8 cellular contexts compared by ENCODE assay signal in the genomic region with DNA sequence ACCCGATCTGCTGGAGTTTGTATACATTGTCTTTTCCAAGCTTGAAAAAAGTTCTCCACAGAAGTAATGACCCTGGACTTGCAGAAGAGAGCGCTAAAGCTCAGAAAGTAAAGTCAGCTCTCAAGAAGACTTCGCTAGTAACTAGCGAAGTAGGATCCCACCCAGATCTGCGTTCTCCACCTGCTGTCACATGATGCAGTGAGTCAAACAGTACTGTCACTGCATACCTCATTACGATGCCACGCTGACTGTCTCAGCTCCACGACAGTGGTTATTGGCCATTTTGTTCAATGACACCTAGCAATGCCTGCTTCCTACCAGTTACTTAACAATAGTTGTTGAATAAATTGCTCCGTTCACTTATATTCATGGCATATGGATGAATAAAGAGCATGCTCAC. TPM values are rescaled to one million over a fixed set of nuclear protein-coding genes. Genes with fewer than 3 reads are reported as not detected.
DNase-seq lines count a peak whose midpoint lies in the region; ATAC-seq and TF ChIP-seq lines count a peak whose summit lies in the region.

No MANE protein-coding gene starts in this region.

- H3K9me3 Mint-ChIP-seq in activated CD8-positive, alpha-beta T cell treated with anti-CD3 and anti-CD28 coated beads, Interleukin-2, amount 10 ng/mL, durations not matched to agents 7 days and 5 days (ENCODE audit: insufficient read depth), result no peaks in the 10 kb centered on the region

- POLR2A ChIA-PET in activated CD8-positive, alpha-beta T cell treated with anti-CD3 and anti-CD28 coated beads, Interleukin-2, amount 10 ng/mL, durations not matched to agents 7 days and 5 days (lab: Charles Lee), result no interaction called here

- peaks cover 4% of the 10 kb centered on the region for H3K4me1 Mint-ChIP-seq in activated CD8-positive, alpha-beta T cell treated with anti-CD3 and anti-CD28 coated beads, Interleukin-2, amount 10 ng/mL, durations not matched to agents 7 days and 5 days (ENCODE audit: low read depth)

- no peaks in the 10 kb centered on the region for H3K36me3 ChIP-seq in ACC112 (ENCODE audit: insufficient read depth, low read length)

- peak; percentile 2 for DNase-seq in NCI-H2171 (lab: John Stamatoyannopoulos, UW)
- DNase-seq in activated CD8-positive, alpha-beta T cell treated with anti-CD3 and anti-CD28 coated beads, Interleukin-2, amount 10 ng/mL, durations not matched to agents 7 days and 5 days, result peak; percentile 24
- DNase-seq in glomerular visceral epithelial cell (ENCODE audit: extremely low spot score), result peak; percentile 79
- peak; percentile 66 for DNase-seq in putamen (ENCODE audit: low spot score)
- no peak for DNase-seq in NK-92 treated with Interleukin-12 subunit alpha and Interleukin-12 subunit beta, amount 100 ng/mL, for 24 hours (lab: John Stamatoyannopoulos, UW)

- peak; percentile 67 for TF ChIP-seq CTCF in GM12873 (IDR thresholded peaks at IDR 0.05; ENCODE audit: insufficient read depth, low read depth, low read length, missing control alignments)

- peak; percentile 83 for ATAC-seq in HG02884 (IDR thresholded peaks at IDR 0.05; ENCODE audit: unreplicated experiment)
- no peak for ATAC-seq in activated CD8-positive, alpha-beta T cell treated with anti-CD3 and anti-CD28 coated beads, Interleukin-2, amount 10 ng/mL, durations not matched to agents 7 days and 5 days

- peak overlapping the region; percentile 23 for H2AFZ ChIP-seq in ACC112 (ENCODE audit: low read length, unreplicated experiment)

- no peak overlapping the region for H3K27ac Mint-ChIP-seq in activated CD8-positive, alpha-beta T cell treated with anti-CD3 and anti-CD28 coated beads, Interleukin-2, amount 10 ng/mL, durations not matched to agents 7 days and 5 days

- no peaks in the 10 kb centered on the region for H3K27me3 ChIP-seq in ACC112 (ENCODE audit: insufficient read depth, low read length)

- H3K27ac ChIP-seq in ACC112 (ENCODE audit: low read depth, low read length), result no peak overlapping the region

- H3K4me3 Mint-ChIP-seq in activated CD8-positive, alpha-beta T cell treated with anti-CD3 and anti-CD28 coated beads, Interleukin-2, amount 10 ng/mL, durations not matched to agents 7 days and 5 days, result no peak overlapping the region

- H3K4me1 ChIP-seq in ACC112 (ENCODE audit: control insufficient read depth, insufficient read depth, low read length, unreplicated experiment), result peaks cover 5% of the 10 kb centered on the region

- H3K4me3 ChIP-seq in ACC112 (ENCODE audit: low read depth, low read length), result peak overlapping the region; percentile 30

- H3K79me2 ChIP-seq in ACC112 (ENCODE audit: control insufficient read depth, insufficient read depth, low read length, unreplicated experiment), result no peaks in the 10 kb centered on the region

- peaks cover 8% of the 10 kb centered on the region for H3K27me3 Mint-ChIP-seq in activated CD8-positive, alpha-beta T cell treated with anti-CD3 and anti-CD28 coated beads, Interleukin-2, amount 10 ng/mL, durations not matched to agents 7 days and 5 days (ENCODE audit: low read depth)

- CTCF ChIA-PET in activated CD8-positive, alpha-beta T cell treated with anti-CD3 and anti-CD28 coated beads, Interleukin-2, amount 10 ng/mL, durations not matched to agents 7 days and 5 days (lab: Charles Lee), result interaction anchor here (1.6 to 3.6 kb wide), 2 partner anchors 10 to 466 kb away, joined by 3 to 26 read pairs; no protein-coding TSS in a partner anchor

- no peaks in the 10 kb centered on the region for H3K36me3 Mint-ChIP-seq in activated CD8-positive, alpha-beta T cell treated with anti-CD3 and anti-CD28 coated beads, Interleukin-2, amount 10 ng/mL, durations not matched to agents 7 days and 5 days (ENCODE audit: low read depth)

RNA-seq across cellular contexts. Expression of a gene that starts 29.7 kb away (rescaled TPM):
- 100 to 1,000 TPM; 101 to 123 TPM for total RNA-seq in activated CD8-positive, alpha-beta T cell treated with anti-CD3 and anti-CD28 coated beads, Interleukin-2, amount 10 ng/mL, durations not matched to agents 7 days and 5 days
